1 cellular context compared by ENCODE assay signal in the genomic region with DNA sequence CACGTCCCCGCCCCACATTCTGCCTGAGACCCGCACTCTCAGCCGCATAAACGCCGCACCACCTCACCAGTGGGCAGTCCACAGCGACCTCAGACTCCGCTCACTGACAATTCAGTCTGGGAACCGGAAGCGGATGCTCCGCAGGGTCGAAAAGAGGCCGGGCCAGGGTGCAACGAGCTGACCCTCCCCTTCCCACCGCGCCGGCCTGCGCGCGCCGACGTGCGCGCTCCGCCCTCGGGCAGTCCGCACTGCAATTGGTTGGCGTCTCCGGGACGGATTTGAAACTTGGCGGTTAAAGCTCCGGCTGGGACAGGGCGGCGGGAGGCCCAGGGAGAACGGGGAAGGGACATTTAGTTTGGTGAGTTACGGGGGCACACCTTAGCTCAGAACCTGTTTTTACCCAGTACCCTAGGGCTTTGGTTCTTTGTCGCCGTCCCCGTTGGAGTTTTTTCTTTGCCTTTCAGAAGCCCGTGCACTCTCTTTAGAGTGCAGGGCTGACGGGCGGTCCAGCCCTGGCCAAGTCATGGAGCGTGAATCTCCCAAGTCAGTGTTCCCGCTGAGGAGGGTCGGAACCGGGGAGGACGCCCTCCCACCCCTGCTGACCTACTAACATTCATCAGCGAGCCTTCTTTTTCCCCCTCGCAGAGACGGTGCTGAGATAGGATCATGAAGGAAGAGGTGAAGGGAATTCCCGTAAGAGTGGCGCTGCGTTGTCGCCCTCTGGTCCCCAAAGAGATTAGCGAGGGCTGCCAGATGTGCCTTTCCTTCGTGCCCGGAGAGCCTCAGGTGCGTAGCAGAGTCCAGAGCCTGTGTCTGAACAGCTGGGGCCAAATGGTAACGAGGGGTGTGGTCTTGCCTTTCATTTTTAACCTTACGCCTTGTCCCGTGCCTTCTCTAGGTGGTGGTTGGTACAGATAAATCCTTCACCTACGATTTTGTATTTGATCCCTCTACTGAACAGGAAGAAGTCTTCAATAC.
TF ChIP-seq lines count a peak whose summit lies in the region.

Gene KIF4A (plus strand): TSS at position 312 of the 978 bp plus-strand sequence. CDS start 355 bp downstream, at position 667.
Gene PDZD11 (minus strand): TSS at position 135 of the 978 bp plus-strand sequence. CDS start 586 bp downstream, outside the sequence.

TF ChIP-seq in K562, 482 proteins besides CTCF, POLR2A, EP300 and RAD21 (continued from another document):
- TF ChIP-seq, protein P1, sequence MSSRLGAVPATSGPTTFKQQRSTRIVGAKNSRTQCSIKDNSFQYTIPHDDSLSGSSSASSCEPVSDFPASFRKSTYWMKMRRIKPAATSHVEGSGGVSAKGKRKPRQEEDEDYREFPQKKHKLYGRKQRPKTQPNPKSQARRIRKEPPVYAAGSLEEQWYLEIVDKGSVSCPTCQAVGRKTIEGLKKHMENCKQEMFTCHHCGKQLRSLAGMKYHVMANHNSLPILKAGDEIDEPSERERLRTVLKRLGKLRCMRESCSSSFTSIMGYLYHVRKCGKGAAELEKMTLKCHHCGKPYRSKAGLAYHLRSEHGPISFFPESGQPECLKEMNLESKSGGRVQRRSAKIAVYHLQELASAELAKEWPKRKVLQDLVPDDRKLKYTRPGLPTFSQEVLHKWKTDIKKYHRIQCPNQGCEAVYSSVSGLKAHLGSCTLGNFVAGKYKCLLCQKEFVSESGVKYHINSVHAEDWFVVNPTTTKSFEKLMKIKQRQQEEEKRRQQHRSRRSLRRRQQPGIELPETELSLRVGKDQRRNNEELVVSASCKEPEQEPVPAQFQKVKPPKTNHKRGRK (tag; IDR thresholded peaks at IDR 0.05) = no peak
- TF ChIP-seq NRF1 (conservative IDR thresholded peaks at IDR 0.05 in 1 of 2, IDR thresholded peaks at IDR 0.05 in 1 of 2) (peak; percentile 95 to 96), ELF2 (CRISPR knock-in tag; IDR thresholded peaks at IDR 0.05) (no peak), ZNF140 (CRISPR knock-in tag; IDR thresholded peaks at IDR 0.05) (no peak), CXXC5 (CRISPR knock-in tag; IDR thresholded peaks at IDR 0.05) (peak; percentile 89), ETV1 (tag; conservative IDR thresholded peaks at IDR 0.05; ENCODE audit: low read depth) (peak; percentile 51), C11orf30 (IDR thresholded peaks at IDR 0.05; ENCODE audit: low read depth) (peak; percentile 58; the same call in 1 of the 2 replicates), TCF7 (IDR thresholded peaks at IDR 0.05; ENCODE audit: borderline replicate concordance) (no peak), PHF20 (IDR thresholded peaks at IDR 0.05; ENCODE audit: partially characterized antibody) (peak; percentile 75), GATAD2A (IDR thresholded peaks at IDR 0.05) (no peak), ZKSCAN8 (CRISPR knock-in tag; IDR thresholded peaks at IDR 0.05) (no peak), ZBTB34 (CRISPR knock-in tag; IDR thresholded peaks at IDR 0.05) (no peak), ZNF347 (CRISPR knock-in tag; IDR thresholded peaks at IDR 0.05; ENCODE audit: low read depth) (no peak), POLR2G (IDR thresholded peaks at IDR 0.05; ENCODE audit: low read depth, low read length) (peak; percentile 93), ZNF143 (CRISPR knock-in tag; IDR thresholded peaks at IDR 0.05) (no peak), SREBF2 (CRISPR knock-in tag; IDR thresholded peaks at IDR 0.05) (no peak), IFI16 (CRISPR knock-in tag; IDR thresholded peaks at IDR 0.05) (no peak), RFX7 (CRISPR knock-in tag; IDR thresholded peaks at IDR 0.05) (no peak), CBX1 (IDR thresholded peaks at IDR 0.05; ENCODE audit: low read depth) (0 out of 2 replicates have a peak, but pooled peaks have one; percentile 32), L3MBTL2 (IDR thresholded peaks at IDR 0.05) (peak; percentile 14; the same call in 1 of the 2 replicates), ELK3 (CRISPR knock-in tag; IDR thresholded peaks at IDR 0.05) (no peak), CBFA2T3 (IDR thresholded peaks at IDR 0.05) (no peak), GABPB2 (CRISPR knock-in tag; conservative IDR thresholded peaks at IDR 0.05) (no peak), NR2C2 (CRISPR knock-in tag; IDR thresholded peaks at IDR 0.05) (0 out of 2 replicates have a peak, but pooled peaks have one; percentile 55), NR2C2 (tag; IDR thresholded peaks at IDR 0.05) (peak; percentile 97), SMAD4 (CRISPR knock-in tag; conservative IDR thresholded peaks at IDR 0.05) (0 out of 2 replicates have a peak, but pooled peaks have one; percentile 22), CHCHD3 (CRISPR knock-in tag; IDR thresholded peaks at IDR 0.05) (no peak)
- TF ChIP-seq, protein P2, sequence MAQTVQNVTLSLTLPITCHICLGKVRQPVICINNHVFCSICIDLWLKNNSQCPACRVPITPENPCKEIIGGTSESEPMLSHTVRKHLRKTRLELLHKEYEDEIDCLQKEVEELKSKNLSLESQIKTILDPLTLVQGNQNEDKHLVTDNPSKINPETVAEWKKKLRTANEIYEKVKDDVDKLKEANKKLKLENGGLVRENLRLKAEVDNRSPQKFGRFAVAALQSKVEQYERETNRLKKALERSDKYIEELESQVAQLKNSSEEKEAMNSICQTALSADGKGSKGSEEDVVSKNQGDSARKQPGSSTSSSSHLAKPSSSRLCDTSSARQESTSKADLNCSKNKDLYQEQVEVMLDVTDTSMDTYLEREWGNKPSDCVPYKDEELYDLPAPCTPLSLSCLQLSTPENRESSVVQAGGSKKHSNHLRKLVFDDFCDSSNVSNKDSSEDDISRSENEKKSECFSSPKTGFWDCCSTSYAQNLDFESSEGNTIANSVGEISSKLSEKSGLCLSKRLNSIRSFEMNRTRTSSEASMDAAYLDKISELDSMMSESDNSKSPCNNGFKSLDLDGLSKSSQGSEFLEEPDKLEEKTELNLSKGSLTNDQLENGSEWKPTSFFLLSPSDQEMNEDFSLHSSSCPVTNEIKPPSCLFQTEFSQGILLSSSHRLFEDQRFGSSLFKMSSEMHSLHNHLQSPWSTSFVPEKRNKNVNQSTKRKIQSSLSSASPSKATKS (CRISPR knock-in tag; IDR thresholded peaks at IDR 0.05) = no peak
